In the genomic region with DNA sequence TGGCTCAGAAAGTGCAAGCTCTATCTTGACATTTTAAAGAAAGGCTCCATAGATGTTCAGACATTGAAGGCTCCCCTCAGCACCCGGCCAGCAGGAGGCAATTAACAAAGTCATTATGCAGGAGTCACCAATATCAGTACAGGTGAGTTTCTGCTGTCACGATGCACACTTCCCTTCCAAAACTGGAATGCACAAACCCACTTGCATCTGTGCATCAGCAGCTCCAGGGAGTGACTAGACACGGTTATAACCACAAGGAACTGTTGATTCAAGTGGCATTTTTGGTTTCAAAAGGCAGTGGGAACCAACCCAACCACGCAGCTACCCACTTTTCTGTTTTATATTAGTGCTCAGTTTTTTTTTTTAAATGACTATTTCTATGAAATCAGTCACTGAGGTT, we compare ENCODE assay signal across 19 cellular contexts.
DNase-seq lines count a peak whose midpoint lies in the region; ATAC-seq and TF ChIP-seq lines count a peak whose summit lies in the region.
"Had no signal": no experiment of that assay in that cellular context is flagged by ENCODE, and none has a peak within 500 bp of the region (broad histone marks: within the 10 kb centered on the region; RNA-seq: fewer than 3 reads in every experiment).

No MANE protein-coding gene starts in this region.

- H2AFZ ChIP-seq in MM.1S (ENCODE audit: low read length), result peak overlapping the region; percentile 43; the same call in 1 of the 2 replicates

- no peaks in the 10 kb centered on the region for H3K9me3 Mint-ChIP-seq in nephron
- H3K9me3 Mint-ChIP-seq: CD14-positive monocyte, HFFc6 had no signal

- peak; percentile 41 for TF ChIP-seq CTCF in MM.1S (IDR thresholded peaks at IDR 0.05; ENCODE audit: low read length)
- no peak for TF ChIP-seq CTCF in nephron (IDR thresholded peaks at IDR 0.05; ENCODE audit: unreplicated experiment in 3 of 3)
- TF ChIP-seq CTCF in colonic mucosa (IDR thresholded peaks at IDR 0.05), result no peak

- H3K4me2 ChIP-seq in MM.1S (ENCODE audit: low read depth, low read length), result peak overlapping the region; percentile 52
- H3K4me2 ChIP-seq: SK-N-SH had no signal

- peaks cover 34% of the 10 kb centered on the region for H3K4me1 ChIP-seq in MM.1S (ENCODE audit: low read length)
- H3K4me1 ChIP-seq in colonic mucosa, result no peaks in the 10 kb centered on the region

- DNase-seq in MM.1S, result peak; percentile 83
- peak; percentile 18 for DNase-seq in astrocyte of the hippocampus (ENCODE audit: low read depth, low spot score)
- DNase-seq in NCI-H526 (lab: John Stamatoyannopoulos, UW), result no peak
- DNase-seq in colonic mucosa, result no peak
- DNase-seq in pons (ENCODE audit: low spot score), result no peak
- DNase-seq: DMS79, GOT3, HFFc6, KBM-7, MV-4-11, NCI-H187, NCI-H2171 treated with DMSO at 0.1 percent for 48 hours, NCI-H446 treated with DMSO at 0.1 percent for 48 hours, OCI-M1, SHP77 treated with DMSO at 0.1 percent for 48 hours, SK-N-SH had no signal

- H3K9me3 ChIP-seq in MM.1S (replicated peaks; ENCODE audit: insufficient read depth, low read length), result no peaks in the 10 kb centered on the region
- H3K9me3 ChIP-seq in colonic mucosa, result no peaks in the 10 kb centered on the region
- H3K9me3 ChIP-seq: SK-N-SH had no signal

- H4K20me1 ChIP-seq in MM.1S (ENCODE audit: insufficient read depth, low read length), result no peaks in the 10 kb centered on the region

- H3K27ac ChIP-seq in MM.1S (ENCODE audit: low read length) (peak overlapping the region; percentile 67), colonic mucosa (no peak overlapping the region)

- H3K27me3 ChIP-seq in MM.1S (replicated peaks; ENCODE audit: insufficient read depth, low read length) (no peaks in the 10 kb centered on the region), colonic mucosa (no peaks in the 10 kb centered on the region)

- H3K9ac ChIP-seq in MM.1S (ENCODE audit: low read length), result no peak overlapping the region
- H3K9ac ChIP-seq in colonic mucosa (ENCODE audit: low read depth in 2 of 2, low read length in 2 of 2), result no peak overlapping the region
- H3K9ac ChIP-seq: SK-N-SH had no signal

- ATAC-seq in HG03025 (IDR thresholded peaks at IDR 0.05; ENCODE audit: low FRiP score, unreplicated experiment), result no peak

- H3F3A ChIP-seq in MM.1S (ENCODE audit: insufficient read depth, low read length), result peaks cover 27% of the 10 kb centered on the region

- intact Hi-C loops in colonic mucosa (cut with DNase I), result no loop called here

- peak overlapping the region in 2 of 3 experiments; percentile 1 to 21 for H3K27ac Mint-ChIP-seq in nephron
- H3K27ac Mint-ChIP-seq: HFFc6 had no signal

- no peaks in the 10 kb centered on the region for H3K79me2 ChIP-seq in MM.1S (ENCODE audit: low read length)

- H3K4me3 ChIP-seq in MM.1S (ENCODE audit: low read length) (no peak overlapping the region), colonic mucosa (no peak overlapping the region)

- no peaks in the 10 kb centered on the region for H3K9me2 ChIP-seq in MM.1S (replicated peaks; ENCODE audit: insufficient read depth, low read length)
- H3K9me2 ChIP-seq: SK-N-SH had no signal

- H3K4me3 Mint-ChIP-seq in nephron, result no peak overlapping the region
- H3K4me3 Mint-ChIP-seq: HFFc6 had no signal

- no peaks in the 10 kb centered on the region for H3K36me3 ChIP-seq in MM.1S (replicated peaks; ENCODE audit: insufficient read depth, low read length)
- no peaks in the 10 kb centered on the region for H3K36me3 ChIP-seq in colonic mucosa

- H3K4me1 Mint-ChIP-seq in nephron, result peaks cover 17% of the 10 kb centered on the region
- H3K4me1 Mint-ChIP-seq: CD14-positive monocyte had no signal

- peaks cover 57% of the 10 kb centered on the region for H3K36me3 Mint-ChIP-seq in nephron (ENCODE audit: low read depth)
- H3K36me3 Mint-ChIP-seq: CD14-positive monocyte had no signal

- no peaks in the 10 kb centered on the region for H3K27me3 Mint-ChIP-seq in nephron (ENCODE audit: low read depth)

Comparison
In these comparisons a context has a peak if more than half of its experiments do, and no peak if none do; other contexts are left out.
1. DNase-seq: peak in MM.1S (single experiment) and astrocyte of the hippocampus (single experiment); none in NCI-H526 (0 of 2), colonic mucosa (single experiment) and pons (single experiment).